In the genomic region with DNA sequence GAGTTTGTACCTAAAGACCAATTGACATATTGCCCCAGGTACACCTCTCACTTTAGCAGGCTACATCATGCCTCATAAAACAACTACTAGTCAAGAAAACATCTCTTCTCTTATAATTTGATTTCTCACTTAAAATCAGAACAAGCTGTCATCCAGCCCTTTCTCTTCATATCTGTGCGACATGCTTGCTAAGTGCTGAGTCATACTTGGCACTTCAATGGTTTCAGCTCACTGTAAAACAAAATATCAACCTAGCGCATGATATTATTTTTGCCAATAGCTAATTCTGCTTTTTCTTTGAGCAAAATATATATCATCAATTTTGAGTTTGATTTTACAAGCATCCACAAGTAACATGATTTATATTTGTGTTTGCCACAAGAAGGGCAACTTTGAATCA, we compare ENCODE assay signal across 16 cellular contexts. TPM values are rescaled to one million over a fixed set of nuclear protein-coding genes. Genes with fewer than 3 reads are reported as not detected.
DNase-seq lines count a peak whose midpoint lies in the region; ATAC-seq, FAIRE-seq and TF ChIP-seq lines count a peak whose summit lies in the region.
"Had no signal": no experiment of that assay in that cellular context is flagged by ENCODE, and none has a peak within 500 bp of the region (broad histone marks: within the 10 kb centered on the region; RNA-seq: fewer than 3 reads in every experiment).

No MANE protein-coding gene starts in this region.

- H3K79me1 ChIP-seq in IMR-90 (ENCODE audit: low read depth in 1 of 2, low read length in 2 of 2) = no peaks in the 10 kb centered on the region
- H3K79me1 ChIP-seq in mesenchymal stem cell (replicated peaks; ENCODE audit: low read length, poor library complexity, severe bottlenecking) = no peaks in the 10 kb centered on the region

- H2AK5ac ChIP-seq in IMR-90 (ENCODE audit: low read depth, low read length) (no peak overlapping the region), mesenchymal stem cell (ENCODE audit: low read length, severe bottlenecking) (no peak overlapping the region)

- no peak for TF ChIP-seq RAD21 in IMR-90 (IDR thresholded peaks at IDR 0.05; ENCODE audit: low read length)

- H3K27me3 Mint-ChIP-seq in nephron progenitor cell (ENCODE audit: low read depth, poor library complexity) = no peaks in the 10 kb centered on the region

- H3K14ac ChIP-seq in IMR-90 (replicated peaks; ENCODE audit: low read depth, low read length) (no peak overlapping the region), mesenchymal stem cell (ENCODE audit: low read length in 2 of 2) (no peak overlapping the region)

- H3K18ac ChIP-seq in IMR-90 (ENCODE audit: low read depth, low read length) (no peak overlapping the region), mesenchymal stem cell (ENCODE audit: low read depth in 1 of 2, low read length in 2 of 2) (no peak overlapping the region)

- H3K56ac ChIP-seq in IMR-90 (ENCODE audit: extremely low read depth, insufficient read depth, low read length) = no peak overlapping the region

- dilution Hi-C loops in IMR-90 (cut with HindIII; ENCODE audit: low sequenced_read_pairs, unreplicated experiment) = no loop called here

- no peak overlapping the region for H4K5ac ChIP-seq in IMR-90 (ENCODE audit: low read depth, low read length)

- H4K8ac ChIP-seq in IMR-90 (ENCODE audit: low read depth in 2 of 2, low read length in 2 of 2) (no peak overlapping the region), mesenchymal stem cell (ENCODE audit: low read length) (no peak overlapping the region)

- H3K9me1 ChIP-seq in IMR-90 (ENCODE audit: insufficient read depth, low read length) = no peaks in the 10 kb centered on the region

- H3K27ac Mint-ChIP-seq in nephron progenitor cell = no peak overlapping the region

- FAIRE-seq in bronchial epithelial cell (lab: Jason Lieb, UNC) = no peak

- no peaks in the 10 kb centered on the region for H3K27me3 ChIP-seq in IMR-90 (ENCODE audit: control insufficient read depth, insufficient read depth, low read length)
- H3K27me3 ChIP-seq in bronchial epithelial cell (ENCODE audit: control insufficient read depth, insufficient read depth, low read length) = no peaks in the 10 kb centered on the region
- H3K27me3 ChIP-seq in mesenchymal stem cell (ENCODE audit: control insufficient read depth in 1 of 2, insufficient read depth in 1 of 2, low read length in 2 of 2) = no peaks in the 10 kb centered on the region
- H3K27me3 ChIP-seq: body of pancreas, gastrocnemius medialis, tibial nerve had no signal

- H2BK120ac ChIP-seq in IMR-90 (ENCODE audit: low read depth, low read length) = no peak overlapping the region
- H2BK120ac ChIP-seq in mesenchymal stem cell (ENCODE audit: low read depth, low read length) = no peak overlapping the region

- H2BK12ac ChIP-seq in mesenchymal stem cell (ENCODE audit: low read length in 2 of 2) = no peak overlapping the region

- intact Hi-C loops in IMR-90 (cut with micrococcal nuclease) = no loop called here

- H2BK20ac ChIP-seq in IMR-90 (ENCODE audit: low read depth, low read length) = no peak overlapping the region

- H3K4me1 ChIP-seq in IMR-90 (ENCODE audit: control insufficient read depth, insufficient read depth, low read length) (no peaks in the 10 kb centered on the region), mesenchymal stem cell (ENCODE audit: control insufficient read depth, insufficient read depth, low read depth, low read length) (no peaks in the 10 kb centered on the region)
- H3K4me1 ChIP-seq: body of pancreas, gastrocnemius medialis, tibial nerve had no signal

- H2BK5ac ChIP-seq in IMR-90 (ENCODE audit: low read depth, low read length, poor library complexity, severe bottlenecking) (no peak overlapping the region), mesenchymal stem cell (ENCODE audit: low read depth, low read length, poor library complexity, severe bottlenecking) (no peak overlapping the region)

- ATAC-seq in IMR-90 (ENCODE audit: low read depth) = no peak
- ATAC-seq: body of pancreas, gastrocnemius medialis, right cardiac atrium had no signal

- no peaks in the 10 kb centered on the region for H3K36me3 Mint-ChIP-seq in nephron progenitor cell (ENCODE audit: low read depth)

- H3K4me3 Mint-ChIP-seq in nephron progenitor cell = no peak overlapping the region

- H3K4me2 ChIP-seq in IMR-90 (ENCODE audit: low read depth, low read length) (no peak overlapping the region), mesenchymal stem cell (ENCODE audit: low read length, poor library complexity, severe bottlenecking) (no peak overlapping the region)

- no peak for TF ChIP-seq POLR2A in IMR-90 (IDR thresholded peaks at IDR 0.05; ENCODE audit: low read depth, low read length)

- no peak overlapping the region for H3K23ac ChIP-seq in IMR-90 (ENCODE audit: low read depth, low read length)
- H3K23ac ChIP-seq in mesenchymal stem cell (ENCODE audit: low read length in 2 of 2) = no peak overlapping the region

- in situ Hi-C loops in Caki2 (cut with HindIII; ENCODE audit: low pct_unique_long_range_greater_than_20kb, low sequenced_read_pairs) (no loop called here), IMR-90 (cut with MboI; ENCODE audit: low sequenced_read_pairs) (no loop called here)

- H4K91ac ChIP-seq in IMR-90 (ENCODE audit: insufficient read depth, low read depth, low read length) = no peak overlapping the region
- H4K91ac ChIP-seq in mesenchymal stem cell (ENCODE audit: low read length) = no peak overlapping the region

- CTCF ChIA-PET in IMR-90 (lab: Yijun Ruan, JAX) = no interaction called here

- no peak overlapping the region for H2AK9ac ChIP-seq in IMR-90 (replicated peaks; ENCODE audit: low read depth, low read length, poor library complexity)

- no peak overlapping the region for H2AFZ ChIP-seq in IMR-90 (replicated peaks; ENCODE audit: low read length, poor library complexity)
- H2AFZ ChIP-seq in mesenchymal stem cell (ENCODE audit: low read depth, low read length) = no peak overlapping the region

- no peak overlapping the region for H2BK15ac ChIP-seq in IMR-90 (ENCODE audit: low read depth, low read length)
- no peak overlapping the region for H2BK15ac ChIP-seq in mesenchymal stem cell (ENCODE audit: low read depth, poor library complexity, severe bottlenecking)

- H3K4ac ChIP-seq in IMR-90 (ENCODE audit: low read depth, low read length) (no peak overlapping the region), mesenchymal stem cell (ENCODE audit: low read depth in 1 of 2, low read length in 2 of 2) (no peak overlapping the region)

- no peak overlapping the region for H3K27ac ChIP-seq in IMR-90 (ENCODE audit: insufficient read depth, low read length)
- H3K27ac ChIP-seq in mesenchymal stem cell (ENCODE audit: low read length, poor library complexity, severe bottlenecking) = no peak overlapping the region
- H3K27ac ChIP-seq: body of pancreas, gastrocnemius medialis, tibial nerve had no signal

- TF ChIP-seq CTCF in IMR-90 (conservative IDR thresholded peaks at IDR 0.05; ENCODE audit: low read depth, low read length) (no peak), bronchial epithelial cell (IDR thresholded peaks at IDR 0.05; ENCODE audit: insufficient read depth, low read length, severe bottlenecking) (no peak), nephron progenitor cell (IDR thresholded peaks at IDR 0.05) (no peak)

- H3K4me1 Mint-ChIP-seq in nephron progenitor cell = no peaks in the 10 kb centered on the region

- no peak overlapping the region for H3K4me3 ChIP-seq in IMR-90 (ENCODE audit: insufficient read depth, low read depth, low read length)
- no peak overlapping the region for H3K4me3 ChIP-seq in bronchial epithelial cell (ENCODE audit: low read depth, low read length)
- no peak overlapping the region for H3K4me3 ChIP-seq in mesenchymal stem cell (ENCODE audit: insufficient read depth in 1 of 2, low read depth in 1 of 2, low read length in 2 of 2)
- H3K4me3 ChIP-seq: body of pancreas, gastrocnemius medialis, tibial nerve had no signal

- POLR2A ChIA-PET in IMR-90 (lab: Charles Lee; ENCODE audit: unreplicated experiment) = no interaction called here

- H3K9ac ChIP-seq in IMR-90 (ENCODE audit: low read depth, low read length) (no peak overlapping the region), mesenchymal stem cell (ENCODE audit: low read length) (peak overlapping the region; percentile 32)

- DNase-seq in Caki2 (ENCODE audit: low read depth) (peak; percentile 7), IMR-90 (peak; percentile 28), bronchial epithelial cell (ENCODE audit: low read depth) (peak; percentile 30), mesenchymal stem cell (no peak), NCI-H524 treated with DMSO at 0.1 percent for 48 hours (lab: John Stamatoyannopoulos, UW) (no peak), NAMALWA (ENCODE audit: low spot score) (no peak), nephron progenitor cell (no peak), RPMI8226 (no peak)
- DNase-seq: activated gamma-delta T cell; effector CD8-positive, alpha-beta T cell; gastrocnemius medialis; H7; NCI-H226; right cardiac atrium had no signal

- H3K9me3 Mint-ChIP-seq in nephron progenitor cell = peaks cover 64% of the 10 kb centered on the region

- H3K36me3 ChIP-seq in IMR-90 (ENCODE audit: control insufficient read depth, insufficient read depth, low read length) (no peaks in the 10 kb centered on the region), bronchial epithelial cell (ENCODE audit: control insufficient read depth, insufficient read depth, low read length) (no peaks in the 10 kb centered on the region), mesenchymal stem cell (ENCODE audit: control insufficient read depth in 1 of 2, insufficient read depth in 2 of 2, low read depth in 1 of 2, low read length in 2 of 2) (no peaks in the 10 kb centered on the region)
- H3K36me3 ChIP-seq: gastrocnemius medialis, tibial nerve had no signal

- H3K9me3 ChIP-seq in IMR-90 (ENCODE audit: control insufficient read depth, insufficient read depth, low read length) (peaks cover 5% of the 10 kb centered on the region), mesenchymal stem cell (ENCODE audit: control insufficient read depth, low read length) (peaks cover 19% of the 10 kb centered on the region)
- H3K9me3 ChIP-seq: body of pancreas had no signal

- no TSS peak for BruUV-seq in IMR-90 (replicated peaks; lab: Mats Ljungman, UMichigan)

- 60% methylated on average over 1 of the region's 2 CpGs; no CpG with 5 or more reads in 1 of the 2 experiments for WGBS in IMR-90 (ENCODE audit: extremely low coverage in 2 of 2, insufficient read length in 1 of 2), 2 experiments
- 78% methylated on average over 1 of the region's 2 CpGs for WGBS in mesenchymal stem cell

- no peaks in the 10 kb centered on the region for H4K20me1 ChIP-seq in IMR-90 (ENCODE audit: insufficient read depth, low read length)

TF ChIP-seq in IMR-90, 13 proteins besides CTCF, POLR2A, EP300 and RAD21 (continues in another document):
- TF ChIP-seq NFE2L2 (IDR thresholded peaks at IDR 0.05; ENCODE audit: low read depth, low read length) = peak; percentile 93
- 0 out of 2 replicates have a peak, but pooled peaks have one; percentile 24 for TF ChIP-seq MAFK (IDR thresholded peaks at IDR 0.05; ENCODE audit: low read depth, low read length)

RNA-seq across cellular contexts. Expression of a gene that starts 27.9 kb away (rescaled TPM):
- total RNA-seq in Caki2 (2014; rRNA removed; shearing (Covaris generic); ENCODE audit: low replicate concordance) = 17.6 and 25.5 TPM in 2 replicates
- total RNA-seq in IMR-90 (2012; rRNA removed) (8.6 and 13.6 TPM in 2 replicates), bronchial epithelial cell (7.6 and 13.1 TPM in 2 replicates)
- polyA plus RNA-seq in IMR-90 (2012; rRNA removed) = 10.1 and 13.1 TPM in 2 replicates
- polyA plus RNA-seq in IMR-90 (2012; cell fraction: cytosol; rRNA removed) = 3.0 and 5.4 TPM in 2 replicates
- 0.58 and 3.7 TPM in 2 replicates for polyA plus RNA-seq in IMR-90 (2012; cell fraction: nucleus; rRNA removed; ENCODE audit: low replicate concordance)
- 17.0 TPM for polyA plus RNA-seq in mesenchymal stem cell (2013, experiment 1 of 2)
- 16.5 TPM for polyA plus RNA-seq in mesenchymal stem cell (2013, experiment 2 of 2)

Comparison
In these comparisons a context has a peak if more than half of its experiments do, and no peak if none do; other contexts are left out.
1. DNase-seq: peak in Caki2 (single experiment), IMR-90 (single experiment) and bronchial epithelial cell (single experiment); none in mesenchymal stem cell (single experiment), NCI-H524 treated with DMSO at 0.1 percent for 48 hours (single experiment), NAMALWA (single experiment), nephron progenitor cell (single experiment) and RPMI8226 (single experiment).